8 cellular contexts compared by ENCODE assay signal in the genomic region with DNA sequence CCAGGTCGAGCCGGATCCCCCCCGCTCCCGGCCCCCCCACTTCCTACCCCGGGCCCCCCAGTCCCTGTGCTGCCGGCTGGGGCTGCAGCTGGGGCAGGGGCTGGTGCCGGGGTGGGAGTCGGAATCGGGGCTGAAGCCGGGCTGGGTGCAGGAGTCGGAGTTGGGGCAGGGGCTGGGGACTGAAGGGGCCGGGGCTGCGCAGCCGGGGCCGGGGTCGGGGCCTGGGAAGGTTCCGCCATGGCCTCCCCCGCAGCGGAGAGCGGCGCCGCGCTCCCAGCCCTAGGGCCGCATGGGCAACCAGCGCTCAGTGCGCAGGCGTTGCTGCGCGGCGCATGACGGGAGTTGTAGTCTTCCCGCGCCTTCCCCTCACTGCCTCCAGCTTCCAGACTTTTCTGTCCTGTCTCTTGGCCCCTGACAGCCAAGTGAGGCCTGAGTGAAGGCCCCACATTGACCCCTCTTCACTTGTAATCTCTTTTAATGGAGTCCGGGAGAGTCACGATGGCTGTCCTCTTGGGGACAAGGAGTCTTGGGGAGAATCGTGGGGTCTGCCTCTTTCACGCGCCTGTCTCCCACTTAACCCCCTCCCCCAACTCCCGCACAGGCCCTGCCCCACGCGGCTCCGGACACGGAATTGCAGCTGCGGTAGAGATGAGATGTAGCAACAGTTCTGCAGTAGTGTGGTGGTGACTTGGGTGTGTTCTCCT. TPM values are rescaled to one million over a fixed set of nuclear protein-coding genes. Genes with fewer than 3 reads are reported as not detected.
DNase-seq lines count a peak whose midpoint lies in the region; ATAC-seq and TF ChIP-seq lines count a peak whose summit lies in the region.

A gene (minus strand): TSS at position 302 of the 704 bp plus-strand sequence. CDS start 63 bp downstream, at position 239.

- peak within 1 kb of the TSS; percentile 22 for H4K91ac ChIP-seq in trophoblast cell (ENCODE audit: low read depth, low read length)

- H3K79me1 ChIP-seq in trophoblast cell (ENCODE audit: low read length) = no peaks in the 10 kb centered on the region

- H3K27ac ChIP-seq in trophoblast cell (ENCODE audit: low read depth, low read length) = no peak within 1 kb of the TSS
- peak within 1 kb of the TSS; percentile 43 to 67 for H3K27ac ChIP-seq in tibial artery

- peak within 1 kb of the TSS; percentile 60 for H3K4me3 ChIP-seq in MG63
- H3K4me3 ChIP-seq in trophoblast cell (ENCODE audit: low read depth, low read length) = peak within 1 kb of the TSS; percentile 73
- H3K4me3 ChIP-seq in tibial artery = peak within 1 kb of the TSS; percentile 76 to 85

- H2AK5ac ChIP-seq in trophoblast cell (ENCODE audit: low read length) = peak within 1 kb of the TSS; percentile 71

- no peak within 1 kb of the TSS for H3K9ac ChIP-seq in trophoblast cell (ENCODE audit: low read length)

- H3K14ac ChIP-seq in trophoblast cell (ENCODE audit: low read length) = no peak within 1 kb of the TSS

- H3K4me2 ChIP-seq in trophoblast cell (ENCODE audit: low read length) = peak within 1 kb of the TSS; percentile 47

- POLR2A ChIA-PET in T-cell (lab: Charles Lee) = interaction anchor here in 1 of 2 donors (0.7 kb wide), 1 partner anchor 15 kb away, joined by 6 read pairs; no protein-coding TSS in a partner anchor

- H4K8ac ChIP-seq in trophoblast cell (ENCODE audit: low read depth, low read length) = peak within 1 kb of the TSS; percentile 59

- no peak within 1 kb of the TSS for H2BK5ac ChIP-seq in trophoblast cell (ENCODE audit: low read depth, low read length, poor library complexity)

- peaks cover 67% of the 10 kb centered on the region for H3K36me3 ChIP-seq in MG63
- peaks cover 10 to 22% of the 10 kb centered on the region in 2 experiments for H3K36me3 ChIP-seq in trophoblast cell (ENCODE audit: control insufficient read depth in 1 of 2, insufficient read depth in 2 of 2, low read length in 2 of 2)
- peaks cover 11 to 54% (median 17%) of the 10 kb centered on the region in 3 donors for H3K36me3 ChIP-seq in tibial artery

- H3K79me2 ChIP-seq in trophoblast cell (ENCODE audit: control insufficient read depth, insufficient read depth, low read length, poor library complexity) = no peaks in the 10 kb centered on the region

- H3K36me3 Mint-ChIP-seq in T-cell = peaks cover 29% of the 10 kb centered on the region
- H3K36me3 Mint-ChIP-seq in activated naive CD8-positive, alpha-beta T cell treated with anti-CD3 and anti-CD28 coated beads, Interleukin-2, amount 50 U/mL, for 24 hours (ENCODE audit: low read depth) = peaks cover 20% of the 10 kb centered on the region

- H3K4me1 Mint-ChIP-seq in T-cell = peaks cover 27 to 32% (median 28%) of the 10 kb centered on the region in 3 donors
- H3K4me1 Mint-ChIP-seq in activated naive CD8-positive, alpha-beta T cell treated with anti-CD3 and anti-CD28 coated beads, Interleukin-2, amount 50 U/mL, for 24 hours = peaks cover 35% of the 10 kb centered on the region

- peak within 1 kb of the TSS; percentile 59 to 72 for H3K27ac Mint-ChIP-seq in T-cell
- peak within 1 kb of the TSS; percentile 81 for H3K27ac Mint-ChIP-seq in activated naive CD8-positive, alpha-beta T cell treated with anti-CD3 and anti-CD28 coated beads, Interleukin-2, amount 50 U/mL, for 24 hours

- H3K4me3 Mint-ChIP-seq in T-cell = peak within 1 kb of the TSS; percentile 66 to 74 (median 71)
- peak within 1 kb of the TSS; percentile 70 for H3K4me3 Mint-ChIP-seq in activated naive CD8-positive, alpha-beta T cell treated with anti-CD3 and anti-CD28 coated beads, Interleukin-2, amount 50 U/mL, for 24 hours

- H3K27me3 ChIP-seq in MG63 = no peaks in the 10 kb centered on the region
- no peaks in the 10 kb centered on the region for H3K27me3 ChIP-seq in trophoblast cell (ENCODE audit: insufficient read depth, low read length)
- H3K27me3 ChIP-seq in tibial artery = no peaks in the 10 kb centered on the region

- no peak for TF ChIP-seq CTCF in tibial artery (IDR thresholded peaks at IDR 0.05)

- H2AFZ ChIP-seq in trophoblast cell (ENCODE audit: insufficient read depth, low read length, poor library complexity) = peak within 1 kb of the TSS; percentile 39

- H4K12ac ChIP-seq in trophoblast cell (ENCODE audit: low read depth, low read length) = peak within 1 kb of the TSS; percentile 37

- no peak within 1 kb of the TSS for H2BK12ac ChIP-seq in trophoblast cell (ENCODE audit: low read length)

- intact Hi-C loops in cardiac septum (cut with DNase I) (no loop called here), tibial artery (cut with DNase I; ENCODE audit: low total_unique reads) (no loop called here)

- no peak within 1 kb of the TSS for H3K18ac ChIP-seq in trophoblast cell (ENCODE audit: low read length)

- no peaks in the 10 kb centered on the region for H3K27me3 Mint-ChIP-seq in T-cell
- no peaks in the 10 kb centered on the region for H3K27me3 Mint-ChIP-seq in activated naive CD8-positive, alpha-beta T cell treated with anti-CD3 and anti-CD28 coated beads, Interleukin-2, amount 50 U/mL, for 24 hours

- DNase-seq in COLO668 (lab: John Stamatoyannopoulos, UW; ENCODE audit: unreplicated experiment) (peak; percentile 79), MG63 (peak; percentile 88), T-cell (peak; percentile 29 to 80 (median 68)), cardiac septum (ENCODE audit: low spot score) (peak; percentile 90), trophoblast cell (peak; percentile 85 to 92), tibial artery (peak; percentile 78 to 83)
- DNase-seq in activated naive CD8-positive, alpha-beta T cell treated with anti-CD3 and anti-CD28 coated beads, Interleukin-2, amount 50 U/mL, for 24 hours = peak; percentile 83

- WGBS in trophoblast cell (ENCODE audit: extremely low coverage, insufficient coverage, insufficient read length) = no CpG with 5 or more reads among the region's 44 CpGs

- H3K23ac ChIP-seq in trophoblast cell (ENCODE audit: low read length) = no peak within 1 kb of the TSS

- no peaks in the 10 kb centered on the region for H3K9me3 ChIP-seq in MG63
- no peaks in the 10 kb centered on the region for H3K9me3 ChIP-seq in trophoblast cell (ENCODE audit: insufficient read depth, low read depth, low read length)
- no peaks in the 10 kb centered on the region for H3K9me3 ChIP-seq in tibial artery

- no peaks in the 10 kb centered on the region for H3K9me3 Mint-ChIP-seq in T-cell
- H3K9me3 Mint-ChIP-seq in activated naive CD8-positive, alpha-beta T cell treated with anti-CD3 and anti-CD28 coated beads, Interleukin-2, amount 50 U/mL, for 24 hours = no peaks in the 10 kb centered on the region

- ATAC-seq in GM21381 (IDR thresholded peaks at IDR 0.05; ENCODE audit: unreplicated experiment) = peak; percentile 81
- peak; percentile 92 to 94 (median 94) for ATAC-seq in T-cell (replicated peaks in 1 of 4)
- ATAC-seq in activated naive CD8-positive, alpha-beta T cell treated with anti-CD3 and anti-CD28 coated beads, Interleukin-2, amount 50 U/mL, for 24 hours = peak; percentile 88

- H3K4me1 ChIP-seq in trophoblast cell (ENCODE audit: control insufficient read depth in 1 of 2, insufficient read depth in 2 of 2, low read length in 2 of 2) (peaks cover 0 to 16% of the 10 kb centered on the region in 2 experiments), tibial artery (peaks cover 0 to 17% (median 10%) of the 10 kb centered on the region in 4 donors)

- H3K4ac ChIP-seq in trophoblast cell (ENCODE audit: low read depth, low read length) = no peak within 1 kb of the TSS

- CTCF ChIA-PET in T-cell (lab: Charles Lee) = interaction anchor here (0.6 to 1.6 kb wide), 6 partner anchors 56 to 234 kb away, joined by 3 to 8 read pairs (median 4); a partner anchor contains a TSS

- H2BK120ac ChIP-seq in trophoblast cell (ENCODE audit: insufficient read depth, low read length, poor library complexity) = no peak within 1 kb of the TSS

RNA-seq across cellular contexts. Expression of the gene that starts here (rescaled TPM):
- 30.5 and 47.4 TPM in 2 replicates for total RNA-seq in MG63 (2014; rRNA removed; shearing (Covaris generic); ENCODE audit: low replicate concordance)
- total RNA-seq in T-cell = 10 to 100 TPM; 41.1 to 75.5 (median 61.1) TPM
- 17.3 TPM for total RNA-seq in cardiac septum
- polyA plus RNA-seq in trophoblast cell (2013) = 14.5 and 14.6 TPM in 2 replicates
